ENCODE assay signal across 1 cellular context in the genomic region with DNA sequence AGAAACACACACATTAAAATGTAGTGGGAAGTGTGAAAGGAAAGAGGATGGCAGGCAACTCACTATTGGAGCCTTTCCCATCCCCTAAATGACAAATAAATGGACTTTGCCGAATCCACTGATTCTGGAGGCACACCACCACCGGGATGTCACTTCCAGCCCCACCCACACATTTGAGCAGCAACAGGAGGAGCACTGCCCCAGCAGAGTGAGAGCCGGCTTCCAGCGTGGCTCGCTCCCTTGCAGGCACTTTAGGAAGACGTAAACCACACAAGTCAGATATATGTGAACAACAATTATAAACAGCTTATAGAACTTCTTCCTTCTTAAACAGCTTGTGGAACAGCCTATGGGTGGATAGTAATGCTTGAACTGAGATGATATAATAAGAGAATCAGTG.
TF ChIP-seq lines count a peak whose summit lies in the region.

No MANE protein-coding gene starts in this region.

TF ChIP-seq in GM23338, 12 proteins besides CTCF, POLR2A, EP300 and RAD21 (continued from another document):
- TF ChIP-seq, protein P1, sequence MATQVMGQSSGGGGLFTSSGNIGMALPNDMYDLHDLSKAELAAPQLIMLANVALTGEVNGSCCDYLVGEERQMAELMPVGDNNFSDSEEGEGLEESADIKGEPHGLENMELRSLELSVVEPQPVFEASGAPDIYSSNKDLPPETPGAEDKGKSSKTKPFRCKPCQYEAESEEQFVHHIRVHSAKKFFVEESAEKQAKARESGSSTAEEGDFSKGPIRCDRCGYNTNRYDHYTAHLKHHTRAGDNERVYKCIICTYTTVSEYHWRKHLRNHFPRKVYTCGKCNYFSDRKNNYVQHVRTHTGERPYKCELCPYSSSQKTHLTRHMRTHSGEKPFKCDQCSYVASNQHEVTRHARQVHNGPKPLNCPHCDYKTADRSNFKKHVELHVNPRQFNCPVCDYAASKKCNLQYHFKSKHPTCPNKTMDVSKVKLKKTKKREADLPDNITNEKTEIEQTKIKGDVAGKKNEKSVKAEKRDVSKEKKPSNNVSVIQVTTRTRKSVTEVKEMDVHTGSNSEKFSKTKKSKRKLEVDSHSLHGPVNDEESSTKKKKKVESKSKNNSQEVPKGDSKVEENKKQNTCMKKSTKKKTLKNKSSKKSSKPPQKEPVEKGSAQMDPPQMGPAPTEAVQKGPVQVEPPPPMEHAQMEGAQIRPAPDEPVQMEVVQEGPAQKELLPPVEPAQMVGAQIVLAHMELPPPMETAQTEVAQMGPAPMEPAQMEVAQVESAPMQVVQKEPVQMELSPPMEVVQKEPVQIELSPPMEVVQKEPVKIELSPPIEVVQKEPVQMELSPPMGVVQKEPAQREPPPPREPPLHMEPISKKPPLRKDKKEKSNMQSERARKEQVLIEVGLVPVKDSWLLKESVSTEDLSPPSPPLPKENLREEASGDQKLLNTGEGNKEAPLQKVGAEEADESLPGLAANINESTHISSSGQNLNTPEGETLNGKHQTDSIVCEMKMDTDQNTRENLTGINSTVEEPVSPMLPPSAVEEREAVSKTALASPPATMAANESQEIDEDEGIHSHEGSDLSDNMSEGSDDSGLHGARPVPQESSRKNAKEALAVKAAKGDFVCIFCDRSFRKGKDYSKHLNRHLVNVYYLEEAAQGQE (IDR thresholded peaks at IDR 0.05; ENCODE audit: unreplicated experiment): no peak
